ENCODE assay signal across 28 cellular contexts in genomic region chr6:169231790-169232506, GRCh38. TPM values are rescaled to one million over a fixed set of nuclear protein-coding genes. Genes with fewer than 3 reads are reported as not detected.
"Had no signal": no experiment of that assay in that cellular context is flagged by ENCODE, and none has a peak within 500 bp of the region (broad histone marks: within the 10 kb centered on the region; RNA-seq: fewer than 3 reads in every experiment).

No MANE protein-coding gene starts in this region.

- H3K36me3 Mint-ChIP-seq: natural killer cell had no signal

- H3K27me3 Mint-ChIP-seq: activated T-helper 17 cell treated with anti-CD3 and anti-CD28 coated beads, Interleukin-2, amount 50 U/mL, for 72 hours had no signal

- H3K4me3 ChIP-seq: left lung, lung, neural progenitor cell, right lobe of liver, suprapubic skin, tibial nerve had no signal

- H3K4me3 Mint-ChIP-seq: activated naive CD8-positive, alpha-beta T cell treated with anti-CD3 and anti-CD28 coated beads, Interleukin-2, amount 50 U/mL, for 24 hours; activated T-cell treated with anti-CD3 and anti-CD28 coated beads, Interleukin-2, amount 50 U/mL, for 4 hours; activated T-helper 17 cell treated with anti-CD3 and anti-CD28 coated beads, Interleukin-2, amount 50 U/mL, for 72 hours; natural killer cell; neural progenitor cell; stimulated activated naive B cell treated with anti-CD40 and anti-IgM and Interleukin-4, amounts not matched to agents 10 μg/mL and 1 μg/mL and 100 μg/mL, for 72 hours; T-helper 2 cell treated with Interferon-gamma antibody and Interleukin-4, amounts not matched to agents 5 μg/mL and 100 μg/mL, for 36 hours had no signal

- ATAC-seq: activated naive CD8-positive, alpha-beta T cell treated with anti-CD3 and anti-CD28 coated beads, Interleukin-2, amount 50 U/mL, for 24 hours; activated T-cell treated with anti-CD3 and anti-CD28 coated beads, Interleukin-2, amount 50 U/mL, for 4 hours; activated T-helper 17 cell treated with anti-CD3 and anti-CD28 coated beads, Interleukin-2, amount 50 U/mL, for 72 hours; left lung; natural killer cell; stimulated activated naive B cell treated with anti-CD40 and anti-IgM and Interleukin-4, amounts not matched to agents 10 μg/mL and 1 μg/mL and 100 μg/mL, for 72 hours had no signal

- DNase-seq: activated CD4-positive, alpha-beta T cell treated with anti-CD3 and anti-CD28 coated beads for 4 hours; activated CD4-positive, alpha-beta T cell treated with anti-CD3 and anti-CD28 coated beads, Interleukin-2, amount 50 U/mL, for 4 hours; activated gamma-delta T cell treated with Interleukin-2 at 50 U/mL for 16 hours; activated naive CD4-positive, alpha-beta T cell treated with anti-CD3 and anti-CD28 coated beads, Interleukin-2, amount 50 U/mL, for 16 hours; activated naive CD8-positive, alpha-beta T cell treated with anti-CD3 and anti-CD28 coated beads, Interleukin-2, amount 50 U/mL, for 24 hours; activated T-cell treated with anti-CD3 and anti-CD28 coated beads, Interleukin-2, amount 50 U/mL, for 4 hours; amygdala; central memory CD4-positive, alpha-beta T cell; foreskin fibroblast; hypothalamus; kidney glomerular epithelial cell; left lung; mesendoderm; natural killer cell; small intestine; stimulated activated CD4-positive, alpha-beta T cell treated with anti-CD3 and anti-CD28 coated beads, Interleukin-4, amount 100 ng/mL, for 24 hours; stimulated activated CD8-positive, alpha-beta memory T cell treated with anti-CD3 and anti-CD28 coated beads, Interleukin-4, amount 100 ng/mL, for 48 hours; stimulated activated naive B cell treated with anti-CD40 and anti-IgM and Interleukin-4, amounts not matched to agents 10 μg/mL and 1 μg/mL and 100 μg/mL, for 72 hours; T-helper 1 cell had no signal

- H3K4me1 ChIP-seq: left lung, neural progenitor cell, right lobe of liver had no signal

- FAIRE-seq: endothelial cell of umbilical vein, small intestine had no signal

- H3K9ac ChIP-seq: neural progenitor cell had no signal

- H3K27ac ChIP-seq: left lung, neural progenitor cell, right lobe of liver, suprapubic skin had no signal

- H3K27me3 ChIP-seq: left lung, neural progenitor cell, right lobe of liver, suprapubic skin, tibial nerve had no signal

- H3K27ac Mint-ChIP-seq: activated naive CD8-positive, alpha-beta T cell treated with anti-CD3 and anti-CD28 coated beads, Interleukin-2, amount 50 U/mL, for 24 hours; activated T-helper 17 cell treated with anti-CD3 and anti-CD28 coated beads, Interleukin-2, amount 50 U/mL, for 72 hours; natural killer cell; neural progenitor cell; stimulated activated naive B cell treated with anti-CD40 and anti-IgM and Interleukin-4, amounts not matched to agents 10 μg/mL and 1 μg/mL and 100 μg/mL, for 72 hours; T-helper 2 cell treated with Interferon-gamma antibody and Interleukin-4, amounts not matched to agents 5 μg/mL and 100 μg/mL, for 36 hours had no signal

- H3K4me1 Mint-ChIP-seq: activated naive CD8-positive, alpha-beta T cell treated with anti-CD3 and anti-CD28 coated beads, Interleukin-2, amount 50 U/mL, for 24 hours; activated T-helper 17 cell treated with anti-CD3 and anti-CD28 coated beads, Interleukin-2, amount 50 U/mL, for 72 hours; natural killer cell had no signal

- H3K9me3 ChIP-seq: right lobe of liver, suprapubic skin, tibial nerve had no signal

- H3K36me3 ChIP-seq: left lung, neural progenitor cell, right lobe of liver had no signal

RNA-seq across cellular contexts. Expression of gene THBS2, which starts 21.7 kb away (rescaled TPM):
- total RNA-seq: activated T-helper 17 cell treated with anti-CD3 and anti-CD28 coated beads, Interleukin-2, amount 50 U/mL, for 72 hours; dermis microvascular lymphatic vessel endothelial cell; endothelial cell of umbilical vein; natural killer cell had no signal
